1 cellular context compared by ENCODE assay signal in the genomic region with DNA sequence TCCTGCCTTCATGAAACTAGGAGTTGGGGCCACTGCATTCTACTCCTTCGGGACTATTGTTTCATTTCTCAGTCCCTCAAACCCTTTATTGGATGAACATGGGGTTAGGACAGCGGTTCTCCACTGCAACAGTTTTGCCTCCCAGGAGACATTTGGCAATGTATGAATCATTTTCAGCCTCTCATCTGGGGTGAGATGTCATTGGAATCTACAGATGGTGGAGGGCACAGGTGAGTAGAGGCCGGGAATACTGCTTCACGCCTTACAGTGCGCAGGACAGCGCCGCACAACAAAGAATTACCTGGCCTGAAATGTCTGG.
TF ChIP-seq lines count a peak whose summit lies in the region.

No MANE protein-coding gene starts in this region.

TF ChIP-seq in H1, 55 proteins besides CTCF, POLR2A, EP300 and RAD21:
- no peak for TF ChIP-seq GTF2F1 (IDR thresholded peaks at IDR 0.05; ENCODE audit: borderline replicate concordance, low read depth, low read length)
- TF ChIP-seq, protein P1, sequence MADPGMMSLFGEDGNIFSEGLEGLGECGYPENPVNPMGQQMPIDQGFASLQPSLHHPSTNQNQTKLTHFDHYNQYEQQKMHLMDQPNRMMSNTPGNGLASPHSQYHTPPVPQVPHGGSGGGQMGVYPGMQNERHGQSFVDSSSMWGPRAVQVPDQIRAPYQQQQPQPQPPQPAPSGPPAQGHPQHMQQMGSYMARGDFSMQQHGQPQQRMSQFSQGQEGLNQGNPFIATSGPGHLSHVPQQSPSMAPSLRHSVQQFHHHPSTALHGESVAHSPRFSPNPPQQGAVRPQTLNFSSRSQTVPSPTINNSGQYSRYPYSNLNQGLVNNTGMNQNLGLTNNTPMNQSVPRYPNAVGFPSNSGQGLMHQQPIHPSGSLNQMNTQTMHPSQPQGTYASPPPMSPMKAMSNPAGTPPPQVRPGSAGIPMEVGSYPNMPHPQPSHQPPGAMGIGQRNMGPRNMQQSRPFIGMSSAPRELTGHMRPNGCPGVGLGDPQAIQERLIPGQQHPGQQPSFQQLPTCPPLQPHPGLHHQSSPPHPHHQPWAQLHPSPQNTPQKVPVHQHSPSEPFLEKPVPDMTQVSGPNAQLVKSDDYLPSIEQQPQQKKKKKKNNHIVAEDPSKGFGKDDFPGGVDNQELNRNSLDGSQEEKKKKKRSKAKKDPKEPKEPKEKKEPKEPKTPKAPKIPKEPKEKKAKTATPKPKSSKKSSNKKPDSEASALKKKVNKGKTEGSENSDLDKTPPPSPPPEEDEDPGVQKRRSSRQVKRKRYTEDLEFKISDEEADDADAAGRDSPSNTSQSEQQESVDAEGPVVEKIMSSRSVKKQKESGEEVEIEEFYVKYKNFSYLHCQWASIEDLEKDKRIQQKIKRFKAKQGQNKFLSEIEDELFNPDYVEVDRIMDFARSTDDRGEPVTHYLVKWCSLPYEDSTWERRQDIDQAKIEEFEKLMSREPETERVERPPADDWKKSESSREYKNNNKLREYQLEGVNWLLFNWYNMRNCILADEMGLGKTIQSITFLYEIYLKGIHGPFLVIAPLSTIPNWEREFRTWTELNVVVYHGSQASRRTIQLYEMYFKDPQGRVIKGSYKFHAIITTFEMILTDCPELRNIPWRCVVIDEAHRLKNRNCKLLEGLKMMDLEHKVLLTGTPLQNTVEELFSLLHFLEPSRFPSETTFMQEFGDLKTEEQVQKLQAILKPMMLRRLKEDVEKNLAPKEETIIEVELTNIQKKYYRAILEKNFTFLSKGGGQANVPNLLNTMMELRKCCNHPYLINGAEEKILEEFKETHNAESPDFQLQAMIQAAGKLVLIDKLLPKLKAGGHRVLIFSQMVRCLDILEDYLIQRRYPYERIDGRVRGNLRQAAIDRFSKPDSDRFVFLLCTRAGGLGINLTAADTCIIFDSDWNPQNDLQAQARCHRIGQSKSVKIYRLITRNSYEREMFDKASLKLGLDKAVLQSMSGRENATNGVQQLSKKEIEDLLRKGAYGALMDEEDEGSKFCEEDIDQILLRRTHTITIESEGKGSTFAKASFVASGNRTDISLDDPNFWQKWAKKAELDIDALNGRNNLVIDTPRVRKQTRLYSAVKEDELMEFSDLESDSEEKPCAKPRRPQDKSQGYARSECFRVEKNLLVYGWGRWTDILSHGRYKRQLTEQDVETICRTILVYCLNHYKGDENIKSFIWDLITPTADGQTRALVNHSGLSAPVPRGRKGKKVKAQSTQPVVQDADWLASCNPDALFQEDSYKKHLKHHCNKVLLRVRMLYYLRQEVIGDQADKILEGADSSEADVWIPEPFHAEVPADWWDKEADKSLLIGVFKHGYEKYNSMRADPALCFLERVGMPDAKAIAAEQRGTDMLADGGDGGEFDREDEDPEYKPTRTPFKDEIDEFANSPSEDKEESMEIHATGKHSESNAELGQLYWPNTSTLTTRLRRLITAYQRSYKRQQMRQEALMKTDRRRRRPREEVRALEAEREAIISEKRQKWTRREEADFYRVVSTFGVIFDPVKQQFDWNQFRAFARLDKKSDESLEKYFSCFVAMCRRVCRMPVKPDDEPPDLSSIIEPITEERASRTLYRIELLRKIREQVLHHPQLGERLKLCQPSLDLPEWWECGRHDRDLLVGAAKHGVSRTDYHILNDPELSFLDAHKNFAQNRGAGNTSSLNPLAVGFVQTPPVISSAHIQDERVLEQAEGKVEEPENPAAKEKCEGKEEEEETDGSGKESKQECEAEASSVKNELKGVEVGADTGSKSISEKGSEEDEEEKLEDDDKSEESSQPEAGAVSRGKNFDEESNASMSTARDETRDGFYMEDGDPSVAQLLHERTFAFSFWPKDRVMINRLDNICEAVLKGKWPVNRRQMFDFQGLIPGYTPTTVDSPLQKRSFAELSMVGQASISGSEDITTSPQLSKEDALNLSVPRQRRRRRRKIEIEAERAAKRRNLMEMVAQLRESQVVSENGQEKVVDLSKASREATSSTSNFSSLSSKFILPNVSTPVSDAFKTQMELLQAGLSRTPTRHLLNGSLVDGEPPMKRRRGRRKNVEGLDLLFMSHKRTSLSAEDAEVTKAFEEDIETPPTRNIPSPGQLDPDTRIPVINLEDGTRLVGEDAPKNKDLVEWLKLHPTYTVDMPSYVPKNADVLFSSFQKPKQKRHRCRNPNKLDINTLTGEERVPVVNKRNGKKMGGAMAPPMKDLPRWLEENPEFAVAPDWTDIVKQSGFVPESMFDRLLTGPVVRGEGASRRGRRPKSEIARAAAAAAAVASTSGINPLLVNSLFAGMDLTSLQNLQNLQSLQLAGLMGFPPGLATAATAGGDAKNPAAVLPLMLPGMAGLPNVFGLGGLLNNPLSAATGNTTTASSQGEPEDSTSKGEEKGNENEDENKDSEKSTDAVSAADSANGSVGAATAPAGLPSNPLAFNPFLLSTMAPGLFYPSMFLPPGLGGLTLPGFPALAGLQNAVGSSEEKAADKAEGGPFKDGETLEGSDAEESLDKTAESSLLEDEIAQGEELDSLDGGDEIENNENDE (IDR thresholded peaks at IDR 0.05; ENCODE audit: insufficient replicate concordance, low read length): no peak
- TF ChIP-seq GABPA (IDR thresholded peaks at IDR 0.05; ENCODE audit: borderline replicate concordance, insufficient read depth, low read length): no peak
- TF ChIP-seq HDAC2 (IDR thresholded peaks at IDR 0.05; ENCODE audit: borderline replicate concordance in 1 of 2, low read depth in 2 of 2, low read length in 2 of 2): no peak
- TF ChIP-seq RBBP5 (IDR thresholded peaks at IDR 0.05; ENCODE audit: borderline replicate concordance, low read depth, low read length): no peak
- TF ChIP-seq SUZ12 (IDR thresholded peaks at IDR 0.05; ENCODE audit: low read length): no peak
- TF ChIP-seq KDM1A (IDR thresholded peaks at IDR 0.05; ENCODE audit: borderline replicate concordance, low read length): no peak
- TF ChIP-seq CREB1 (IDR thresholded peaks at IDR 0.05): no peak
- no peak for TF ChIP-seq TAF1 (IDR thresholded peaks at IDR 0.05; ENCODE audit: low read depth, low read length)
